In the genomic region with DNA sequence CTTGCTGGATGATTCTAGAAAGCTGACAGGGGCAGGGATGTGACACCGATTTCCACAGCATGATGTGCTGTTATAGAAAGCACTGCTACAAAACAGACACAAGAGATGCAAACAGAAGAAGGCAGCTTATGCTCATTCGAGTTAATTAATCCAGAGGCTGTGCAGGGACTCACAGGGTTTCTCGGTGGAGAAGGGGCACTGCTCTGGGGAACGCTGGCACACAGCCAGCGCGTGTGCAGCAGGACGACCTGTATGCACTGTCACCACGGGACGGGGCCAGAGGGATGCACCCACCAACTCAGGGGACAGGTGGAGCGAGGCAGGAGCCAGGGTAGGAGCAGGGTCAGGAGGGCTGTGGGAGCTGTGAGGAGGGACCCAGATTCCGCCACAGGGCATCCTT, we compare ENCODE assay signal across 16 cellular contexts.
DNase-seq lines count a peak whose midpoint lies in the region; TF ChIP-seq lines count a peak whose summit lies in the region.
"Had no signal": no experiment of that assay in that cellular context is flagged by ENCODE, and none has a peak within 500 bp of the region (broad histone marks: within the 10 kb centered on the region; RNA-seq: fewer than 3 reads in every experiment).

No MANE protein-coding gene starts in this region.

- WGBS in SK-N-SH (ENCODE audit: low lambda C conversion rate): 7% methylated on average over 7 of the region's 11 CpGs

- H3K4me3 ChIP-seq in BLaER1 (no peak overlapping the region), SK-N-SH (ENCODE audit: low read depth in 2 of 2, low read length in 1 of 2) (no peak overlapping the region), neural cell (ENCODE audit: low read length) (peak overlapping the region; percentile 3), ascending aorta (no peak overlapping the region)
- H3K4me3 ChIP-seq: GM12878, SK-N-MC had no signal

- H4K20me1 ChIP-seq in BLaER1: peaks cover 27% of the 10 kb centered on the region; the same call in 1 of the 2 replicates
- no peaks in the 10 kb centered on the region for H4K20me1 ChIP-seq in SK-N-SH (ENCODE audit: insufficient read depth)
- no peaks in the 10 kb centered on the region for H4K20me1 ChIP-seq in neural cell (ENCODE audit: insufficient read depth)

- TF ChIP-seq EP300 in SK-N-SH (IDR thresholded peaks at IDR 0.05; ENCODE audit: borderline replicate concordance in 1 of 2, low read depth in 1 of 2, low read length in 1 of 2) (peak in 1 of 2 experiments; percentile 85; a peak in 2 of 4 replicates), neural cell (conservative IDR thresholded peaks at IDR 0.05; ENCODE audit: poor library complexity, severe bottlenecking) (no peak)

- H3K9me2 ChIP-seq in SK-N-SH: no peaks in the 10 kb centered on the region
- H3K9me2 ChIP-seq in neural cell (ENCODE audit: insufficient read depth, low read length): no peaks in the 10 kb centered on the region

- no peaks in the 10 kb centered on the region for H3F3A ChIP-seq in SK-N-SH (replicated peaks; ENCODE audit: insufficient read depth)
- no peaks in the 10 kb centered on the region for H3F3A ChIP-seq in neural cell (ENCODE audit: insufficient read depth, low read length, poor library complexity, severe bottlenecking)

- H3K36me3 ChIP-seq in BLaER1: no peaks in the 10 kb centered on the region
- no peaks in the 10 kb centered on the region for H3K36me3 ChIP-seq in SK-N-SH (replicated peaks in 1 of 2; ENCODE audit: control insufficient read depth in 1 of 2, insufficient read depth in 2 of 2, low read length in 1 of 2)
- H3K36me3 ChIP-seq in neural cell (ENCODE audit: insufficient read depth, low read length): no peaks in the 10 kb centered on the region
- no peaks in the 10 kb centered on the region for H3K36me3 ChIP-seq in ascending aorta

- H3K4me2 ChIP-seq in BLaER1: peak overlapping the region; percentile 80
- no peak overlapping the region for H3K4me2 ChIP-seq in SK-N-SH
- no peak overlapping the region for H3K4me2 ChIP-seq in neural cell (ENCODE audit: low read length)

- H3K4me1 ChIP-seq in BLaER1: peaks cover 93% of the 10 kb centered on the region
- H3K4me1 ChIP-seq in SK-N-SH (ENCODE audit: control insufficient read depth in 1 of 2, insufficient read depth in 2 of 2, low read depth in 1 of 2, low read length in 1 of 2): peaks cover 0 to 78% of the 10 kb centered on the region in 2 experiments; a peak in 2 of 4 replicates
- H3K4me1 ChIP-seq in ascending aorta: no peaks in the 10 kb centered on the region

- H3K79me2 ChIP-seq in SK-N-SH (ENCODE audit: insufficient read depth) (no peaks in the 10 kb centered on the region), neural cell (replicated peaks; ENCODE audit: insufficient read depth, low read length) (no peaks in the 10 kb centered on the region)

- H3K9me3 ChIP-seq in BLaER1 (no peaks in the 10 kb centered on the region), SK-N-SH (no peaks in the 10 kb centered on the region), neural cell (ENCODE audit: low read length) (no peaks in the 10 kb centered on the region), ascending aorta (no peaks in the 10 kb centered on the region)

- H3K9ac ChIP-seq in BLaER1 (no peak overlapping the region), SK-N-SH (no peak overlapping the region), neural cell (ENCODE audit: low read length) (peak overlapping the region; percentile 35)

- DNase-seq in DMS79 treated with DMSO at 0.1 percent for 48 hours (lab: John Stamatoyannopoulos, UW): peak; percentile 78
- peak; percentile 88 for DNase-seq in SK-N-SH
- DNase-seq in NCI-H1048 (lab: John Stamatoyannopoulos, UW): no peak
- no peak for DNase-seq in mucosa of gallbladder (ENCODE audit: low spot score)
- DNase-seq in ascending aorta (ENCODE audit: low spot score in 2 of 2): no peak
- DNase-seq: COR-L47, DMS153, HCEC 1CT, NCI-H1092, NCI-H1694 treated with DMSO at 0.1 percent for 48 hours, NCI-H748 treated with DMSO at 0.1 percent for 48 hours had no signal

- TF ChIP-seq RAD21 in SK-N-SH (IDR thresholded peaks at IDR 0.05; ENCODE audit: low read length): peak; percentile 42
- no peak for TF ChIP-seq RAD21 in neural cell (conservative IDR thresholded peaks at IDR 0.05)

- H3K27me3 ChIP-seq in BLaER1 (peaks cover 9% of the 10 kb centered on the region), SK-N-SH (ENCODE audit: insufficient read depth) (no peaks in the 10 kb centered on the region), neural cell (ENCODE audit: insufficient read depth, low read depth, low read length) (no peaks in the 10 kb centered on the region), ascending aorta (no peaks in the 10 kb centered on the region)

- POLR2A ChIA-PET in SK-N-SH (lab: Yijun Ruan, JAX): interaction anchor here (0.7 to 2.8 kb wide), 4 partner anchors 16 to 144 kb away, joined by 3 to 12 read pairs (median 7); no protein-coding TSS in a partner anchor

- H2AFZ ChIP-seq in SK-N-SH (ENCODE audit: low read depth): no peak overlapping the region
- no peak overlapping the region for H2AFZ ChIP-seq in neural cell (ENCODE audit: low read depth, low read length)

- intact Hi-C loops in ascending aorta (cut with DNase I): no loop called here

- TF ChIP-seq CTCF in SK-N-SH (IDR thresholded peaks at IDR 0.05): no peak
- TF ChIP-seq CTCF in neural cell (IDR thresholded peaks at IDR 0.05; ENCODE audit: poor library complexity, severe bottlenecking): no peak
- no peak for TF ChIP-seq CTCF in ascending aorta (IDR thresholded peaks at IDR 0.05)

- CTCF ChIA-PET in SK-N-SH (lab: Yijun Ruan, JAX): interaction anchor here (0.7 to 2.1 kb wide), 9 partner anchors 8 to 175 kb away, joined by 3 to 8 read pairs (median 4); no protein-coding TSS in a partner anchor

- H3K27ac ChIP-seq in BLaER1 (no peak overlapping the region), SK-N-SH (ENCODE audit: low read depth in 2 of 2, low read length in 1 of 2) (peak overlapping the region in 1 of 2 experiments; percentile 94; a peak in 2 of 4 replicates), neural cell (ENCODE audit: low read length) (peak overlapping the region; percentile 36), ascending aorta (no peak overlapping the region)
- H3K27ac ChIP-seq: C4-2B, SK-N-MC had no signal

TF ChIP-seq in SK-N-SH, 30 proteins besides CTCF, POLR2A, EP300 and RAD21 (continues in another document):
- TF ChIP-seq MAX (IDR thresholded peaks at IDR 0.05; ENCODE audit: low read depth): no peak
- peak; percentile 88 for TF ChIP-seq MXI1 (IDR thresholded peaks at IDR 0.05; ENCODE audit: low read depth, low read length)
- no peak for TF ChIP-seq YY1 (IDR thresholded peaks at IDR 0.05; ENCODE audit: low read depth)
- TF ChIP-seq GATA2 (CRISPR knock-in tag; IDR thresholded peaks at IDR 0.05): peak; percentile 59
- no peak for TF ChIP-seq IRF3 (IDR thresholded peaks at IDR 0.05; ENCODE audit: low read depth, low read length)
- 0 out of 2 replicates have a peak, but pooled peaks have one; percentile 16 for TF ChIP-seq RFX5 (IDR thresholded peaks at IDR 0.05; ENCODE audit: low read length)
- peak; percentile 20; the same call in 1 of the 2 replicates for TF ChIP-seq SMC3 (IDR thresholded peaks at IDR 0.05; ENCODE audit: low read depth, low read length)
- peak; percentile 73; the same call in 1 of the 2 replicates for TF ChIP-seq FOXJ3 (CRISPR knock-in tag; IDR thresholded peaks at IDR 0.05)
- peak; percentile 69; the same call in 1 of the 2 replicates for TF ChIP-seq RCOR1 (IDR thresholded peaks at IDR 0.05; ENCODE audit: low read length)
- no peak for TF ChIP-seq TEAD4 (IDR thresholded peaks at IDR 0.05; ENCODE audit: borderline replicate concordance, insufficient read depth)

TF ChIP-seq in neural cell, 6 proteins besides CTCF, POLR2A, EP300 and RAD21:
- TF ChIP-seq POLR2AphosphoS5 (IDR thresholded peaks at IDR 0.05): peak; percentile 23
- no peak for TF ChIP-seq MXI1 (conservative IDR thresholded peaks at IDR 0.05; ENCODE audit: poor library complexity, severe bottlenecking)

Comparison
In these comparisons a context has a peak if more than half of its experiments do, and no peak if none do; other contexts are left out.
1. DNase-seq: peak in DMS79 treated with DMSO at 0.1 percent for 48 hours (single experiment) and SK-N-SH (single experiment); none in NCI-H1048 (single experiment), mucosa of gallbladder (single experiment) and ascending aorta (0 of 2).